ENCODE assay signal across 13 cellular contexts in genomic region chr1:156708245-156708661, GRCh38. TPM values are rescaled to one million over a fixed set of nuclear protein-coding genes. Genes with fewer than 3 reads are reported as not detected.
DNase-seq lines count a peak whose midpoint lies in the region; ATAC-seq and TF ChIP-seq lines count a peak whose summit lies in the region.
"Had no signal": no experiment of that assay in that cellular context is flagged by ENCODE, and none has a peak within 500 bp of the region (broad histone marks: within the 10 kb centered on the region; RNA-seq: fewer than 3 reads in every experiment).

No MANE protein-coding gene starts in this region.

- no peak overlapping the region for H2BK5ac ChIP-seq in trophoblast cell (ENCODE audit: low read depth, low read length, poor library complexity)

- no peak overlapping the region for H4K91ac ChIP-seq in trophoblast cell (ENCODE audit: low read depth, low read length)

- no peaks in the 10 kb centered on the region for H3K79me2 ChIP-seq in trophoblast cell (ENCODE audit: control insufficient read depth, insufficient read depth, low read length, poor library complexity)

- no peak overlapping the region for H4K8ac ChIP-seq in trophoblast cell (ENCODE audit: low read depth, low read length)

- H2AK5ac ChIP-seq in trophoblast cell (ENCODE audit: low read length): no peak overlapping the region

- H3K4ac ChIP-seq in trophoblast cell (ENCODE audit: low read depth, low read length): no peak overlapping the region

- H2BK12ac ChIP-seq in trophoblast cell (ENCODE audit: low read length): no peak overlapping the region

- no peak overlapping the region for H4K12ac ChIP-seq in trophoblast cell (ENCODE audit: low read depth, low read length)

- H3K9me3 ChIP-seq in gastroesophageal sphincter: no peaks in the 10 kb centered on the region
- no peaks in the 10 kb centered on the region for H3K9me3 ChIP-seq in trophoblast cell (ENCODE audit: insufficient read depth, low read depth, low read length)
- H3K9me3 ChIP-seq in upper lobe of left lung: no peaks in the 10 kb centered on the region
- H3K9me3 ChIP-seq: BE2C had no signal

- peak; percentile 88 for DNase-seq in ELF-1 (ENCODE audit: low read depth, low spot score)
- no peak for DNase-seq in trophoblast cell
- DNase-seq in upper lobe of left lung: no peak
- DNase-seq in SHP77 (lab: John Stamatoyannopoulos, UW): no peak
- DNase-seq in amygdala (lab: John Stamatoyannopoulos, UW): no peak
- DNase-seq: activated naive CD8-positive, alpha-beta T cell treated with anti-CD3 and anti-CD28 coated beads for 36 hours; BE2C; foreskin melanocyte; nucleus accumbens had no signal

- peak overlapping the region; percentile 1 for H3K4me2 ChIP-seq in trophoblast cell (ENCODE audit: low read length)

- TF ChIP-seq EP300 in gastroesophageal sphincter (IDR thresholded peaks at IDR 0.05) (no peak), upper lobe of left lung (IDR thresholded peaks at IDR 0.05) (no peak)

- H3K9ac ChIP-seq in trophoblast cell (ENCODE audit: low read length): no peak overlapping the region

- TF ChIP-seq CTCF in gastroesophageal sphincter (IDR thresholded peaks at IDR 0.05) (no peak), upper lobe of left lung (IDR thresholded peaks at IDR 0.05) (no peak)

- H3K36me3 ChIP-seq in gastroesophageal sphincter (no peaks in the 10 kb centered on the region), trophoblast cell (ENCODE audit: control insufficient read depth in 1 of 2, insufficient read depth in 2 of 2, low read length in 2 of 2) (no peaks in the 10 kb centered on the region), upper lobe of left lung (no peaks in the 10 kb centered on the region)
- H3K36me3 ChIP-seq: BE2C had no signal

- H3K27me3 ChIP-seq in gastroesophageal sphincter: peaks cover 17% of the 10 kb centered on the region
- peaks cover 3% of the 10 kb centered on the region for H3K27me3 ChIP-seq in trophoblast cell (ENCODE audit: insufficient read depth, low read length)
- peaks cover 0 to 25% (median 11%) of the 10 kb centered on the region in 4 donors for H3K27me3 ChIP-seq in upper lobe of left lung

- H3K14ac ChIP-seq in trophoblast cell (ENCODE audit: low read length): no peak overlapping the region

- H3K4me1 ChIP-seq in gastroesophageal sphincter (peaks cover 0 to 95% (median 47%) of the 10 kb centered on the region in 3 donors), trophoblast cell (ENCODE audit: control insufficient read depth in 1 of 2, insufficient read depth in 2 of 2, low read length in 2 of 2) (peaks cover 75 to 90% of the 10 kb centered on the region in 2 experiments), upper lobe of left lung (peaks cover 27 to 30% (median 29%) of the 10 kb centered on the region in 4 donors)

- H3K4me3 ChIP-seq in gastroesophageal sphincter (no peak overlapping the region), trophoblast cell (ENCODE audit: low read depth, low read length) (no peak overlapping the region), upper lobe of left lung (no peak overlapping the region)

- no peak overlapping the region for H3K23ac ChIP-seq in trophoblast cell (ENCODE audit: low read length)

- peaks cover 29% of the 10 kb centered on the region for H3K79me1 ChIP-seq in trophoblast cell (ENCODE audit: low read length)

- WGBS in gastroesophageal sphincter (ENCODE audit: low coverage in 1 of 2), 2 donors: 53 to 100% methylated on average over 1 to 4 of the region's 4 CpGs
- WGBS in trophoblast cell (ENCODE audit: extremely low coverage, insufficient coverage, insufficient read length): no CpG with 5 or more reads among the region's 4 CpGs
- WGBS in upper lobe of left lung, 2 donors: 69 to 75% methylated on average over 4 of the region's 4 CpGs

- H2AFZ ChIP-seq in trophoblast cell (ENCODE audit: insufficient read depth, low read length, poor library complexity): no peak overlapping the region

- H3K27ac ChIP-seq in gastroesophageal sphincter: peak overlapping the region in 3 of 4 donors; percentile 37 to 85 (median 83)
- H3K27ac ChIP-seq in trophoblast cell (ENCODE audit: low read depth, low read length): no peak overlapping the region
- no peak overlapping the region for H3K27ac ChIP-seq in upper lobe of left lung

- ATAC-seq in SK-N-SH treated with all-trans-retinoic acid at 6 μM for 48 hours (no peak), gastroesophageal sphincter (no peak), upper lobe of left lung (ENCODE audit: low FRiP score in 2 of 2) (no peak), HG03175 (IDR thresholded peaks at IDR 0.05; ENCODE audit: unreplicated experiment) (no peak)

- H3K18ac ChIP-seq in trophoblast cell (ENCODE audit: low read length): no peak overlapping the region

- TF ChIP-seq POLR2A in gastroesophageal sphincter (IDR thresholded peaks at IDR 0.05) (no peak), upper lobe of left lung (IDR thresholded peaks at IDR 0.05) (no peak)

- H2BK120ac ChIP-seq in trophoblast cell (ENCODE audit: insufficient read depth, low read length, poor library complexity): no peak overlapping the region

TF ChIP-seq in SK-N-SH treated with all-trans-retinoic acid at 6 μM for 48 hours, 23 proteins besides CTCF, POLR2A, EP300 and RAD21:
- TF ChIP-seq ARNTL (CRISPR knock-in tag; IDR thresholded peaks at IDR 0.05; ENCODE audit: borderline replicate concordance, low read depth) (no peak), TSHZ2 (CRISPR knock-in tag; IDR thresholded peaks at IDR 0.05) (peak; percentile 72), PATZ1 (CRISPR knock-in tag; IDR thresholded peaks at IDR 0.05; ENCODE audit: borderline replicate concordance) (peak; percentile 57; the same call in 1 of the 2 replicates), CSRNP3 (CRISPR knock-in tag; IDR thresholded peaks at IDR 0.05) (no peak)

RNA-seq across cellular contexts. Expression of gene CRABP2, which starts 2.9 kb away (rescaled TPM):
- total RNA-seq in gastroesophageal sphincter (10 to 100 TPM in 1 of 4 donors, 1 to 10 TPM in 2, under 1 TPM in 1; 0.54 to 36.7 (median 6.0) TPM), upper lobe of left lung (1 to 10 TPM in 4 of 6 donors, under 1 TPM in 1, not detected in 1; 0.76 to 8.1 (median 3.9) TPM)
- 273 TPM in 2 replicates for polyA plus RNA-seq in trophoblast cell (2013)

RNA-seq across cellular contexts. Expression of gene METTL25B, which starts 20.0 kb away (rescaled TPM):
- total RNA-seq in gastroesophageal sphincter (10 to 100 TPM in 3 of 4 donors, 1 to 10 TPM in 1; 8.4 to 29.0 (median 17.4) TPM), upper lobe of left lung (100 to 1,000 TPM in 1 of 6 donors, 10 to 100 TPM in 5; 23.4 to 131 (median 39.9) TPM)
- 15.9 and 18.0 TPM in 2 replicates for polyA plus RNA-seq in trophoblast cell (2013)

RNA-seq across cellular contexts. Expression of gene ISG20L2, which starts 20.3 kb away (rescaled TPM):
- total RNA-seq in gastroesophageal sphincter: 10 to 100 TPM; 14.5 to 18.4 (median 17.0) TPM
- polyA plus RNA-seq in trophoblast cell (2013): 44.2 and 46.1 TPM in 2 replicates
- total RNA-seq in upper lobe of left lung: 10 to 100 TPM; 10.8 to 38.8 (median 22.9) TPM

RNA-seq across cellular contexts. Expression of gene NES, which starts 31.0 kb away (rescaled TPM):
- 10 to 100 TPM; 13.9 to 34.3 (median 23.9) TPM for total RNA-seq in gastroesophageal sphincter
- polyA plus RNA-seq in trophoblast cell (2013): 71.4 and 71.6 TPM in 2 replicates
- total RNA-seq in upper lobe of left lung: 10 to 100 TPM; 25.9 to 93.5 (median 34.3) TPM
- total RNA-seq: MCF 10A had no signal

RNA-seq across cellular contexts. Expression of gene MRPL24, which starts 32.6 kb away (rescaled TPM):
- total RNA-seq in gastroesophageal sphincter (10 to 100 TPM; 50.6 to 84.2 (median 69.9) TPM), upper lobe of left lung (10 to 100 TPM; 19.6 to 52.5 (median 40.8) TPM)
- polyA plus RNA-seq in trophoblast cell (2013): 40.5 and 40.7 TPM in 2 replicates

Comparison
In these comparisons a context has a peak if more than half of its experiments do, and no peak if none do; other contexts are left out.
1. H3K27ac ChIP-seq: peak in gastroesophageal sphincter (3 of 4); none in trophoblast cell (single experiment) and upper lobe of left lung (0 of 4).